20 cellular contexts compared by ENCODE assay signal in genomic region chr17:9206989-9207317, GRCh38.
DNase-seq lines count a peak whose midpoint lies in the region; ATAC-seq and TF ChIP-seq lines count a peak whose summit lies in the region.
"Had no signal": no experiment of that assay in that cellular context is flagged by ENCODE, and none has a peak within 500 bp of the region (broad histone marks: within the 10 kb centered on the region; RNA-seq: fewer than 3 reads in every experiment).

No MANE protein-coding gene starts in this region.

- H3K4me3 ChIP-seq in left lung (no peak overlapping the region), spleen (peak overlapping the region in 1 of 8 donors; percentile 22)
- H3K4me3 ChIP-seq: heart right ventricle, MG63 had no signal

- CTCF ChIA-PET in RWPE1 (lab: Yijun Ruan, JAX), result no interaction called here

- H3K27me3 ChIP-seq in left lung (peaks cover 0 to 17% of the 10 kb centered on the region in 2 donors), spleen (replicated peaks in 1 of 7) (peaks cover 0 to 7% (median 0%) of the 10 kb centered on the region in 7 donors)
- H3K27me3 ChIP-seq: heart right ventricle, MG63 had no signal

- DNase-seq in DMS53 (lab: John Stamatoyannopoulos, UW) (peak; percentile 63), SHP77 (lab: John Stamatoyannopoulos, UW) (peak; percentile 35 to 58), left lung (peak in 1 of 2 donors; percentile 6), spleen (peak; percentile 56), hepatic stellate cell (ENCODE audit: low spot score) (no peak), GM13976 (ENCODE audit: low spot score) (no peak), RWPE1 (ENCODE audit: low spot score) (no peak)
- DNase-seq: activated CD4-positive, alpha-beta T cell treated with anti-CD3 and anti-CD28 coated beads, Interleukin-2, amount 50 U/mL, for 1 hour; activated naive CD4-positive, alpha-beta T cell treated with anti-CD3 and anti-CD28 coated beads, Interleukin-2, amount 50 U/mL, for 16 hours; activated T-cell treated with anti-CD3 and anti-CD28 coated beads for 4 hours; GDM1; H9; heart right ventricle; MG63; NCI-H1930; NCI-H524; stimulated activated naive CD4-positive, alpha-beta T cell treated with Interleukin-2 at 50 U/mL for 16 hours had no signal

- whole genome bisulfite sequencing in spleen, 5 donors, result 58 to 72% (median 67%) methylated on average over 8 of the region's 8 CpGs

- H3K9me3 ChIP-seq in left lung (no peaks in the 10 kb centered on the region), spleen (no peaks in the 10 kb centered on the region)
- H3K9me3 ChIP-seq: heart right ventricle, MG63 had no signal

- ATAC-seq in left lung (peak; percentile 18), GM21367 (IDR thresholded peaks at IDR 0.05; ENCODE audit: unreplicated experiment) (no peak)
- ATAC-seq: esophagus mucosa, heart right ventricle had no signal

- peaks cover 0 to 10% of the 10 kb centered on the region in 2 donors for H3K4me1 ChIP-seq in left lung
- peaks cover 0 to 19% (median 5%) of the 10 kb centered on the region in 6 donors for H3K4me1 ChIP-seq in spleen
- H3K4me1 ChIP-seq: parathyroid adenoma had no signal

- no peak for TF ChIP-seq POLR2A in spleen (IDR thresholded peaks at IDR 0.05)

- POLR2A ChIA-PET in RWPE1 (lab: Yijun Ruan, JAX; ENCODE audit: low non-redundant PET), result no interaction called here

- H3K36me3 ChIP-seq in left lung (no peaks in the 10 kb centered on the region), spleen (no peaks in the 10 kb centered on the region)
- H3K36me3 ChIP-seq: heart right ventricle, MG63 had no signal

- in situ Hi-C loops in GM13976 (cut with MboI; ENCODE audit: low sequenced_read_pairs, unreplicated experiment), result no loop called here

- no peak for TF ChIP-seq CTCF in left lung (IDR thresholded peaks at IDR 0.05)
- no peak for TF ChIP-seq CTCF in spleen (IDR thresholded peaks at IDR 0.05 in 8 of 11, conservative IDR thresholded peaks at IDR 0.05 in 3 of 11)
- no peak for TF ChIP-seq CTCF in GM13976 (IDR thresholded peaks at IDR 0.05; ENCODE audit: borderline replicate concordance, control extremely low read depth, extremely low read depth, insufficient read depth, missing control alignments)
- TF ChIP-seq CTCF in RWPE1 (conservative IDR thresholded peaks at IDR 0.05; ENCODE audit: low read depth), result no peak

- intact Hi-C loops in left lung (cut with DNase I) (no loop called here), spleen (cut with DNase I; ENCODE audit: low total_unique reads) (no loop called here)

- H3K27ac ChIP-seq in left lung (no peak overlapping the region), spleen (peak overlapping the region in 3 of 8 donors; percentile 44 to 59 (median 45)), RWPE1 (no peak overlapping the region)
- H3K27ac ChIP-seq: heart right ventricle, parathyroid adenoma had no signal

Comparison
In these comparisons a context has a peak if more than half of its experiments do, and no peak if none do; other contexts are left out.
1. DNase-seq: peak in DMS53 (single experiment), SHP77 (2 of 2) and spleen (single experiment); none in hepatic stellate cell (single experiment), GM13976 (single experiment) and RWPE1 (single experiment).